In the genomic region with DNA sequence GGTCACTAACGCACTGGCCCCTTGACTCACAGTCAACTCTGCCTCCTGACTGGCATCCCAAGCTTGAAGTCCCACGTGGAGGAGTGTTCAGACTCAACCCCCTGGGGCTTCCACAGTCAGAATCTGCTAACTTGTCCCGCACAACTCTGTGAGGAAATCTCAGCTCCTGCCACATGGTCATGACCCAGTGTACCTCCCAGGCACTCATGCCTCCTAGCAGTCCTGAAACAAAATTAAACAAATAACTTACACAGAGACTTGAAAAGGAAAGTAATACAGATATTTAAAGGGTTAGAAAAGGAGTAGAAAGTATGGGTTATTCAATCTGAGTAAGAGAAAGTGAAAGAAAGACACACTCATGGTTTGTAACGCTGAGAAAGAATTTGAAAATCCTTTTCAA, we compare ENCODE assay signal across 8 cellular contexts.
DNase-seq lines count a peak whose midpoint lies in the region; ATAC-seq lines count a peak whose summit lies in the region.

No MANE protein-coding gene starts in this region.

- no peaks in the 10 kb centered on the region for H3K27me3 Mint-ChIP-seq in activated naive CD8-positive, alpha-beta T cell treated with anti-CD3 and anti-CD28 coated beads, Interleukin-2, amount 50 U/mL, for 24 hours

- H3K9me3 Mint-ChIP-seq in activated naive CD8-positive, alpha-beta T cell treated with anti-CD3 and anti-CD28 coated beads, Interleukin-2, amount 50 U/mL, for 24 hours = no peaks in the 10 kb centered on the region
- no peaks in the 10 kb centered on the region for H3K9me3 Mint-ChIP-seq in stimulated activated effector memory CD8-positive, alpha-beta T cell treated with anti-CD3 and anti-CD28 coated beads, Interleukin-12 subunit alpha, Interleukin-12 subunit beta, amount 100 ng/mL, for 72 hours

- peaks cover 27% of the 10 kb centered on the region for H3K36me3 Mint-ChIP-seq in activated naive CD8-positive, alpha-beta T cell treated with anti-CD3 and anti-CD28 coated beads, Interleukin-2, amount 50 U/mL, for 24 hours (ENCODE audit: low read depth)
- H3K36me3 Mint-ChIP-seq in stimulated activated effector memory CD8-positive, alpha-beta T cell treated with anti-CD3 and anti-CD28 coated beads, Interleukin-12 subunit alpha, Interleukin-12 subunit beta, amount 100 ng/mL, for 72 hours = peaks cover 12% of the 10 kb centered on the region

- ATAC-seq in HG02885 (IDR thresholded peaks at IDR 0.05; ENCODE audit: poor library complexity, unreplicated experiment) = peak; percentile 72
- ATAC-seq in activated naive CD8-positive, alpha-beta T cell treated with anti-CD3 and anti-CD28 coated beads, Interleukin-2, amount 50 U/mL, for 24 hours = peak; percentile 72
- ATAC-seq in stimulated activated effector memory CD8-positive, alpha-beta T cell treated with anti-CD3 and anti-CD28 coated beads, Interleukin-12 subunit alpha, Interleukin-12 subunit beta, amount 100 ng/mL, for 72 hours = peak; percentile 82

- peak overlapping the region; percentile 93 for H3K27ac Mint-ChIP-seq in activated naive CD8-positive, alpha-beta T cell treated with anti-CD3 and anti-CD28 coated beads, Interleukin-2, amount 50 U/mL, for 24 hours
- H3K27ac Mint-ChIP-seq in stimulated activated effector memory CD8-positive, alpha-beta T cell treated with anti-CD3 and anti-CD28 coated beads, Interleukin-12 subunit alpha, Interleukin-12 subunit beta, amount 100 ng/mL, for 72 hours = peak overlapping the region; percentile 90

- DNase-seq in activated CD8-positive, alpha-beta memory T cell treated with anti-CD3 and anti-CD28 coated beads for 24 hours = peak; percentile 67
- no peak for DNase-seq in activated CD8-positive, alpha-beta memory T cell treated with anti-CD3 and anti-CD28 coated beads, Interleukin-2, amount 50 U/mL, for 4 hours
- DNase-seq in activated naive CD8-positive, alpha-beta T cell treated with anti-CD3 and anti-CD28 coated beads, Interleukin-2, amount 50 U/mL, for 24 hours = no peak
- DNase-seq in stimulated activated effector memory CD8-positive, alpha-beta T cell treated with anti-CD3 and anti-CD28 coated beads, Interleukin-12 subunit alpha, Interleukin-12 subunit beta, amount 100 ng/mL, for 72 hours (ENCODE audit: low spot score in 2 of 2) = no peak
- DNase-seq in NAMALWA (ENCODE audit: low spot score) = no peak
- DNase-seq in SKM-1 (lab: John Stamatoyannopoulos, UW; ENCODE audit: unreplicated experiment) = no peak
- DNase-seq in NOMO-1 treated with DMSO at 0.1 percent for 48 hours (lab: John Stamatoyannopoulos, UW; ENCODE audit: unreplicated experiment) = no peak

- H3K4me1 Mint-ChIP-seq in activated naive CD8-positive, alpha-beta T cell treated with anti-CD3 and anti-CD28 coated beads, Interleukin-2, amount 50 U/mL, for 24 hours = peaks cover 33% of the 10 kb centered on the region
- peaks cover 45% of the 10 kb centered on the region for H3K4me1 Mint-ChIP-seq in stimulated activated effector memory CD8-positive, alpha-beta T cell treated with anti-CD3 and anti-CD28 coated beads, Interleukin-12 subunit alpha, Interleukin-12 subunit beta, amount 100 ng/mL, for 72 hours

- peak overlapping the region; percentile 74 for H3K4me3 Mint-ChIP-seq in activated naive CD8-positive, alpha-beta T cell treated with anti-CD3 and anti-CD28 coated beads, Interleukin-2, amount 50 U/mL, for 24 hours
- peak overlapping the region; percentile 64 for H3K4me3 Mint-ChIP-seq in stimulated activated effector memory CD8-positive, alpha-beta T cell treated with anti-CD3 and anti-CD28 coated beads, Interleukin-12 subunit alpha, Interleukin-12 subunit beta, amount 100 ng/mL, for 72 hours
